20 cellular contexts compared by ENCODE assay signal in genomic region chr10:427746-428519, GRCh38.
"Had no signal": no experiment of that assay in that cellular context is flagged by ENCODE, and none has a peak within 500 bp of the region (broad histone marks: within the 10 kb centered on the region; RNA-seq: fewer than 3 reads in every experiment).

No MANE protein-coding gene starts in this region.

- H3K27ac Mint-ChIP-seq: activated CD4-positive, alpha-beta memory T cell treated with anti-CD3 and anti-CD28 coated beads, Interleukin-2, amount 10 ng/mL, durations not matched to agents 7 days and 5 days; activated CD4-positive, alpha-beta T cell treated with anti-CD3 and anti-CD28 coated beads, Interleukin-2, amount 10 ng/mL, durations not matched to agents 24 days and 14 days; activated CD8-positive, alpha-beta memory T cell treated with anti-CD3 and anti-CD28 coated beads, Interleukin-2, amount 10 ng/mL, durations not matched to agents 7 days and 5 days; activated naive CD4-positive, alpha-beta T cell treated with anti-CD3 and anti-CD28 coated beads, Interleukin-2, amount 10 ng/mL, durations not matched to agents 7 days and 5 days; memory B cell; nephron had no signal

- ATAC-seq: activated CD8-positive, alpha-beta memory T cell treated with anti-CD3 and anti-CD28 coated beads, Interleukin-2, amount 10 ng/mL, durations not matched to agents 7 days and 5 days; esophagus mucosa; pancreas; right cardiac atrium; stimulated activated naive CD8-positive, alpha-beta T cell treated with anti-CD3 and anti-CD28 coated beads, Interleukin-15, Interleukin-2, amounts not matched to agents 100 U/mL and 50 U/mL, for 24 hours had no signal

- H3K4me1 Mint-ChIP-seq: activated CD4-positive, alpha-beta memory T cell treated with anti-CD3 and anti-CD28 coated beads, Interleukin-2, amount 10 ng/mL, durations not matched to agents 7 days and 5 days; activated CD4-positive, alpha-beta T cell treated with anti-CD3 and anti-CD28 coated beads, Interleukin-2, amount 10 ng/mL, durations not matched to agents 24 days and 14 days; activated CD8-positive, alpha-beta memory T cell treated with anti-CD3 and anti-CD28 coated beads, Interleukin-2, amount 10 ng/mL, durations not matched to agents 7 days and 5 days; activated naive CD4-positive, alpha-beta T cell treated with anti-CD3 and anti-CD28 coated beads, Interleukin-2, amount 10 ng/mL, durations not matched to agents 7 days and 5 days; memory B cell had no signal

- H3K4me3 Mint-ChIP-seq: activated CD4-positive, alpha-beta memory T cell treated with anti-CD3 and anti-CD28 coated beads, Interleukin-2, amount 10 ng/mL, durations not matched to agents 7 days and 5 days; activated CD4-positive, alpha-beta T cell treated with anti-CD3 and anti-CD28 coated beads, Interleukin-2, amount 10 ng/mL, durations not matched to agents 24 days and 14 days; activated CD8-positive, alpha-beta memory T cell treated with anti-CD3 and anti-CD28 coated beads, Interleukin-2, amount 10 ng/mL, durations not matched to agents 7 days and 5 days; activated naive CD4-positive, alpha-beta T cell treated with anti-CD3 and anti-CD28 coated beads, Interleukin-2, amount 10 ng/mL, durations not matched to agents 7 days and 5 days; memory B cell; nephron had no signal

- DNase-seq: activated CD4-positive, alpha-beta memory T cell treated with anti-CD3 and anti-CD28 coated beads, Interleukin-2, amount 10 ng/mL, durations not matched to agents 7 days and 5 days; activated CD4-positive, alpha-beta T cell treated with anti-CD3 and anti-CD28 coated beads, Interleukin-2, amount 10 ng/mL, durations not matched to agents 24 days and 14 days; activated CD8-positive, alpha-beta memory T cell treated with anti-CD3 and anti-CD28 coated beads, Interleukin-2, amount 10 ng/mL, durations not matched to agents 7 days and 5 days; activated effector memory CD4-positive, alpha-beta T cell treated with anti-CD3 and anti-CD28 coated beads, Interleukin-2, amount 50 U/mL, for 16 hours; activated naive CD4-positive, alpha-beta T cell treated with anti-CD3 and anti-CD28 coated beads, Interleukin-2, amount 10 ng/mL, durations not matched to agents 7 days and 5 days; activated T-cell treated with anti-CD3 and anti-CD28 coated beads for 4 hours; amygdala; cerebellar nuclear complex; cortex of kidney; foreskin melanocyte; pancreas; right cardiac atrium; stimulated activated CD4-positive, alpha-beta T cell treated with anti-CD3 and anti-CD28 coated beads, Interleukin-12 subunit alpha, Interleukin-12 subunit beta, amount 100 ng/mL, for 4 hours; stimulated activated CD4-positive, alpha-beta T cell treated with anti-CD3 and anti-CD28 coated beads, Interleukin-4, amount 100 ng/mL, for 4 hours; stimulated activated naive CD8-positive, alpha-beta T cell treated with anti-CD3 and anti-CD28 coated beads, Interleukin-15, Interleukin-2, amounts not matched to agents 100 U/mL and 50 U/mL, for 24 hours; upper lobe of left lung had no signal

- H3K36me3 Mint-ChIP-seq: activated CD8-positive, alpha-beta memory T cell treated with anti-CD3 and anti-CD28 coated beads, Interleukin-2, amount 10 ng/mL, durations not matched to agents 7 days and 5 days; activated naive CD4-positive, alpha-beta T cell treated with anti-CD3 and anti-CD28 coated beads, Interleukin-2, amount 10 ng/mL, durations not matched to agents 7 days and 5 days had no signal

- FAIRE-seq: endometrium, pancreas had no signal

- H3K9me3 Mint-ChIP-seq: activated CD4-positive, alpha-beta T cell treated with anti-CD3 and anti-CD28 coated beads, Interleukin-2, amount 10 ng/mL, durations not matched to agents 24 days and 14 days; activated naive CD4-positive, alpha-beta T cell treated with anti-CD3 and anti-CD28 coated beads, Interleukin-2, amount 10 ng/mL, durations not matched to agents 7 days and 5 days; memory B cell had no signal
